In genomic region chr1:155209373-155209721, GRCh38 we compare ENCODE assay signal across 8 cellular contexts. TPM values are rescaled to one million over a fixed set of nuclear protein-coding genes. Genes with fewer than 3 reads are reported as not detected.
DNase-seq lines count a peak whose midpoint lies in the region; ATAC-seq, FAIRE-seq and TF ChIP-seq lines count a peak whose summit lies in the region.

No MANE protein-coding gene starts in this region.

- H3F3A ChIP-seq in GM23338 (replicated peaks; ENCODE audit: low read depth): peaks cover 24% of the 10 kb centered on the region

- H3K4me3 ChIP-seq in GM23338 (peak overlapping the region; percentile 99), WI38 (ENCODE audit: low read depth, low read length) (peak overlapping the region; percentile 96), gastroesophageal sphincter (peak overlapping the region; percentile 83 to 96), skin epidermis (peak overlapping the region; percentile 78 to 94 (median 91))

- no peak for TF ChIP-seq CTCF in GM23338 (conservative IDR thresholded peaks at IDR 0.05; ENCODE audit: low read depth in 2 of 2)
- no peak for TF ChIP-seq CTCF in WI38 (IDR thresholded peaks at IDR 0.05; ENCODE audit: low read depth, low read length)
- TF ChIP-seq CTCF in gastroesophageal sphincter (IDR thresholded peaks at IDR 0.05): no peak
- no peak for TF ChIP-seq CTCF in D721Med (IDR thresholded peaks at IDR 0.05; ENCODE audit: insufficient read depth, missing control alignments)

- peak overlapping the region; percentile 99 for H3K4me2 ChIP-seq in GM23338

- peak overlapping the region; percentile 97 for H2AFZ ChIP-seq in GM23338

- ATAC-seq in GM23338 (no peak), gastroesophageal sphincter (no peak), HG02938 (IDR thresholded peaks at IDR 0.05; ENCODE audit: unreplicated experiment) (no peak), HG02884 (IDR thresholded peaks at IDR 0.05; ENCODE audit: unreplicated experiment) (no peak), HG02852 (IDR thresholded peaks at IDR 0.05; ENCODE audit: unreplicated experiment) (no peak)

- no peaks in the 10 kb centered on the region for H3K9me3 ChIP-seq in gastroesophageal sphincter

- peaks cover 30% of the 10 kb centered on the region for H3K4me1 Mint-ChIP-seq in GM23338

- no peaks in the 10 kb centered on the region; the same call in 1 of the 3 replicates for H3K9me3 Mint-ChIP-seq in GM23338

- H3K27me3 Mint-ChIP-seq in GM23338 (ENCODE audit: insufficient read depth, low read depth, poor library complexity): peaks cover 42% of the 10 kb centered on the region

- H3K4me3 Mint-ChIP-seq in GM23338: peak overlapping the region; percentile 88

- peak overlapping the region; percentile 90 for H3K27ac ChIP-seq in GM23338 (ENCODE audit: low read depth)
- peak overlapping the region; percentile 92 to 100 (median 98) for H3K27ac ChIP-seq in gastroesophageal sphincter
- peak overlapping the region; percentile 94 to 100 (median 99) for H3K27ac ChIP-seq in skin epidermis

- DNase-seq in GM23338 (ENCODE audit: low spot score): no peak
- DNase-seq in D721Med (ENCODE audit: insufficient read length, low spot score): no peak

- H3K79me2 ChIP-seq in GM23338 (replicated peaks; ENCODE audit: insufficient read depth): 0 out of 2 replicates have a peak, but pooled peaks cover 7% of the 10 kb centered on the region

- H3K27me3 ChIP-seq in GM23338 (ENCODE audit: insufficient read depth) (peaks cover 6% of the 10 kb centered on the region; the same call in 1 of the 2 replicates), gastroesophageal sphincter (no peaks in the 10 kb centered on the region)

- H4K20me1 ChIP-seq in GM23338 (replicated peaks; ENCODE audit: insufficient read depth): no peaks in the 10 kb centered on the region; the same call in 1 of the 2 replicates

- H3K4me1 ChIP-seq in GM23338 (ENCODE audit: insufficient read depth): peaks cover 21% of the 10 kb centered on the region
- peaks cover 0 to 60% (median 25%) of the 10 kb centered on the region in 3 donors for H3K4me1 ChIP-seq in gastroesophageal sphincter

- H3K36me3 ChIP-seq in GM23338 (ENCODE audit: insufficient read depth): no peaks in the 10 kb centered on the region
- H3K36me3 ChIP-seq in gastroesophageal sphincter: peaks cover 0 to 29% of the 10 kb centered on the region in 2 donors

- H3K9me2 ChIP-seq in GM23338 (ENCODE audit: insufficient read depth): no peaks in the 10 kb centered on the region

- WGBS in gastroesophageal sphincter (ENCODE audit: low coverage in 1 of 2), 2 donors: 0 to 12% methylated on average over 1 to 6 of the region's 9 CpGs

- H3K27ac Mint-ChIP-seq in GM23338: peak overlapping the region; percentile 95

- peaks cover 8% of the 10 kb centered on the region for H3K36me3 Mint-ChIP-seq in GM23338 (ENCODE audit: low read depth)

- no peak for TF ChIP-seq EP300 in gastroesophageal sphincter (IDR thresholded peaks at IDR 0.05)

- TF ChIP-seq POLR2A in gastroesophageal sphincter (IDR thresholded peaks at IDR 0.05): no peak

- FAIRE-seq in D721Med (lab: Jason Lieb, UNC): no peak

TF ChIP-seq in GM23338, 12 proteins besides CTCF, POLR2A, EP300 and RAD21 (continues in another document):
- TF ChIP-seq EZH2phosphoT487 (IDR thresholded peaks at IDR 0.05; ENCODE audit: unreplicated experiment) (no peak), EZH2 (IDR thresholded peaks at IDR 0.05; ENCODE audit: low read depth, unreplicated experiment) (no peak), ZNF331 (CRISPR knock-in tag; IDR thresholded peaks at IDR 0.05; ENCODE audit: low read depth) (no peak), STAT1 (IDR thresholded peaks at IDR 0.05; ENCODE audit: unreplicated experiment) (no peak), JUNB (IDR thresholded peaks at IDR 0.05; ENCODE audit: unreplicated experiment) (no peak), POLR2AphosphoS5 (IDR thresholded peaks at IDR 0.05; ENCODE audit: low read depth) (no peak), ZNF114 (CRISPR knock-in tag; IDR thresholded peaks at IDR 0.05) (no peak)
- TF ChIP-seq, protein P1, sequence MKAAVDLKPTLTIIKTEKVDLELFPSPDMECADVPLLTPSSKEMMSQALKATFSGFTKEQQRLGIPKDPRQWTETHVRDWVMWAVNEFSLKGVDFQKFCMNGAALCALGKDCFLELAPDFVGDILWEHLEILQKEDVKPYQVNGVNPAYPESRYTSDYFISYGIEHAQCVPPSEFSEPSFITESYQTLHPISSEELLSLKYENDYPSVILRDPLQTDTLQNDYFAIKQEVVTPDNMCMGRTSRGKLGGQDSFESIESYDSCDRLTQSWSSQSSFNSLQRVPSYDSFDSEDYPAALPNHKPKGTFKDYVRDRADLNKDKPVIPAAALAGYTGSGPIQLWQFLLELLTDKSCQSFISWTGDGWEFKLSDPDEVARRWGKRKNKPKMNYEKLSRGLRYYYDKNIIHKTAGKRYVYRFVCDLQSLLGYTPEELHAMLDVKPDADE (IDR thresholded peaks at IDR 0.05): no peak
- TF ChIP-seq, protein P2, sequence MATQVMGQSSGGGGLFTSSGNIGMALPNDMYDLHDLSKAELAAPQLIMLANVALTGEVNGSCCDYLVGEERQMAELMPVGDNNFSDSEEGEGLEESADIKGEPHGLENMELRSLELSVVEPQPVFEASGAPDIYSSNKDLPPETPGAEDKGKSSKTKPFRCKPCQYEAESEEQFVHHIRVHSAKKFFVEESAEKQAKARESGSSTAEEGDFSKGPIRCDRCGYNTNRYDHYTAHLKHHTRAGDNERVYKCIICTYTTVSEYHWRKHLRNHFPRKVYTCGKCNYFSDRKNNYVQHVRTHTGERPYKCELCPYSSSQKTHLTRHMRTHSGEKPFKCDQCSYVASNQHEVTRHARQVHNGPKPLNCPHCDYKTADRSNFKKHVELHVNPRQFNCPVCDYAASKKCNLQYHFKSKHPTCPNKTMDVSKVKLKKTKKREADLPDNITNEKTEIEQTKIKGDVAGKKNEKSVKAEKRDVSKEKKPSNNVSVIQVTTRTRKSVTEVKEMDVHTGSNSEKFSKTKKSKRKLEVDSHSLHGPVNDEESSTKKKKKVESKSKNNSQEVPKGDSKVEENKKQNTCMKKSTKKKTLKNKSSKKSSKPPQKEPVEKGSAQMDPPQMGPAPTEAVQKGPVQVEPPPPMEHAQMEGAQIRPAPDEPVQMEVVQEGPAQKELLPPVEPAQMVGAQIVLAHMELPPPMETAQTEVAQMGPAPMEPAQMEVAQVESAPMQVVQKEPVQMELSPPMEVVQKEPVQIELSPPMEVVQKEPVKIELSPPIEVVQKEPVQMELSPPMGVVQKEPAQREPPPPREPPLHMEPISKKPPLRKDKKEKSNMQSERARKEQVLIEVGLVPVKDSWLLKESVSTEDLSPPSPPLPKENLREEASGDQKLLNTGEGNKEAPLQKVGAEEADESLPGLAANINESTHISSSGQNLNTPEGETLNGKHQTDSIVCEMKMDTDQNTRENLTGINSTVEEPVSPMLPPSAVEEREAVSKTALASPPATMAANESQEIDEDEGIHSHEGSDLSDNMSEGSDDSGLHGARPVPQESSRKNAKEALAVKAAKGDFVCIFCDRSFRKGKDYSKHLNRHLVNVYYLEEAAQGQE (IDR thresholded peaks at IDR 0.05; ENCODE audit: unreplicated experiment): no peak

RNA-seq across cellular contexts. Expression of gene MTX1, which starts 0.9 kb away (rescaled TPM):
- 66.7 and 77.7 TPM in 2 replicates for total RNA-seq in GM23338 (2014; rRNA removed; shearing (Covaris generic))
- polyA plus RNA-seq in GM23338 (2016; fragmentation: Nextera tagmentation; extraction: Ambion mirVana): 106 and 109 TPM in 2 replicates
- 10 to 100 TPM; 28.3 to 36.0 (median 32.6) TPM for total RNA-seq in gastroesophageal sphincter

RNA-seq across cellular contexts. Expression of gene THBS3, which starts 1.6 kb away (rescaled TPM):
- total RNA-seq in GM23338 (2014; rRNA removed; shearing (Covaris generic)): 1.2 and 6.3 TPM in 2 replicates
- 4.3 and 5.0 TPM in 2 replicates for polyA plus RNA-seq in GM23338 (2016; fragmentation: Nextera tagmentation; extraction: Ambion mirVana)
- 10 to 100 TPM; 17.9 to 25.6 (median 20.1) TPM for total RNA-seq in gastroesophageal sphincter

RNA-seq across cellular contexts. Expression of gene TRIM46, which starts 35.7 kb away (rescaled TPM):
- total RNA-seq in GM23338 (2014; rRNA removed; shearing (Covaris generic)): 15.4 and 18.8 TPM in 2 replicates
- 7.4 and 8.1 TPM in 2 replicates for polyA plus RNA-seq in GM23338 (2016; fragmentation: Nextera tagmentation; extraction: Ambion mirVana)
- total RNA-seq in gastroesophageal sphincter: 1 to 10 TPM in 1 of 4 donors, under 1 TPM in 2, not detected in 1; 0.35 to 1.9 (median 0.40) TPM

RNA-seq across cellular contexts. Expression of gene KRTCAP2, which starts 36.2 kb away (rescaled TPM):
- total RNA-seq in GM23338 (2014; rRNA removed; shearing (Covaris generic)): 101 and 106 TPM in 2 replicates
- 579 and 628 TPM in 2 replicates for polyA plus RNA-seq in GM23338 (2016; fragmentation: Nextera tagmentation; extraction: Ambion mirVana)
- total RNA-seq in gastroesophageal sphincter: 100 to 1,000 TPM in 1 of 4 donors, 10 to 100 TPM in 3; 80.8 to 144 (median 92.3) TPM

RNA-seq across cellular contexts. Expression of gene ENTREP3, which starts 45.9 kb away (rescaled TPM):
- total RNA-seq in GM23338 (2014; rRNA removed; shearing (Covaris generic)): 34.7 and 46.3 TPM in 2 replicates
- 18.6 and 19.5 TPM in 2 replicates for polyA plus RNA-seq in GM23338 (2016; fragmentation: Nextera tagmentation; extraction: Ambion mirVana)
- 10 to 100 TPM; 11.4 to 35.3 (median 22.1) TPM for total RNA-seq in gastroesophageal sphincter
